In genomic region chr1:85563139-85563538, GRCh38 we compare ENCODE assay signal across 17 cellular contexts. TPM values are rescaled to one million over a fixed set of nuclear protein-coding genes. Genes with fewer than 3 reads are reported as not detected.
A peak's percentile ranks its signal among the peaks of the same experiment; 100 is the strongest.
DNase-seq lines count a peak whose midpoint lies in the region; ATAC-seq, FAIRE-seq and TF ChIP-seq lines count a peak whose summit lies in the region.
"Had no signal": no experiment of that assay in that cellular context is flagged by ENCODE, and none has a peak within 500 bp of the region (broad histone marks: within the 10 kb centered on the region; RNA-seq: fewer than 3 reads in every experiment).

No MANE protein-coding gene starts in this region.

- ATAC-seq in GM18907 (IDR thresholded peaks at IDR 0.05; ENCODE audit: unreplicated experiment) (no peak), GM21576 (IDR thresholded peaks at IDR 0.05; ENCODE audit: unreplicated experiment) (no peak), GM21515 (IDR thresholded peaks at IDR 0.05; ENCODE audit: unreplicated experiment) (no peak)
- ATAC-seq: GM23338, HCT116 had no signal

- H3K4me2 ChIP-seq in H1 (ENCODE audit: insufficient read depth in 1 of 2, low read depth in 2 of 2, low read length in 2 of 2) (no peak overlapping the region), mesenchymal stem cell (ENCODE audit: low read length, poor library complexity, severe bottlenecking) (no peak overlapping the region)
- H3K4me2 ChIP-seq: GM23338 had no signal

- H3K27ac ChIP-seq in H1 (ENCODE audit: low read depth, low read length) (no peak overlapping the region), mesenchymal stem cell (ENCODE audit: low read length, poor library complexity, severe bottlenecking) (no peak overlapping the region), tibial artery (peak overlapping the region; percentile 34 to 66)
- H3K27ac ChIP-seq: Peyer's patch, SJSA1 had no signal

- no peaks in the 10 kb centered on the region for H4K20me1 ChIP-seq in H1 (replicated peaks in 1 of 2; ENCODE audit: control insufficient read depth in 1 of 2, insufficient read depth in 2 of 2, low read length in 2 of 2)

- CTCF ChIA-PET in H1 (lab: Charles Lee; ENCODE audit: partially characterized antibody): interaction anchor here (1.2 to 1.3 kb wide), 2 partner anchors 9 to 13 kb away, joined by 3 read pairs; no protein-coding TSS in a partner anchor

- H3K18ac ChIP-seq in H1 (ENCODE audit: extremely low read depth, low read length) (no peak overlapping the region), mesenchymal stem cell (ENCODE audit: low read depth in 1 of 2, low read length in 2 of 2) (peak overlapping the region in 1 of 2 experiments; percentile 11)

- H3K27me3 ChIP-seq in adipocyte (replicated peaks; ENCODE audit: control insufficient read depth, insufficient read depth, low read length): no peaks in the 10 kb centered on the region
- no peaks in the 10 kb centered on the region for H3K27me3 ChIP-seq in H1 (replicated peaks in 1 of 4; ENCODE audit: control insufficient read depth in 3 of 4, extremely low read depth in 1 of 4, insufficient read depth in 3 of 4, low read length in 3 of 4)
- H3K27me3 ChIP-seq in mesenchymal stem cell (ENCODE audit: control insufficient read depth in 1 of 2, insufficient read depth in 1 of 2, low read length in 2 of 2): no peaks in the 10 kb centered on the region
- no peaks in the 10 kb centered on the region for H3K27me3 ChIP-seq in tibial artery
- H3K27me3 ChIP-seq: Peyer's patch, SJSA1 had no signal

- H2BK20ac ChIP-seq in H1 (ENCODE audit: low read length): no peak overlapping the region

- intact Hi-C loops in tibial artery (cut with DNase I; ENCODE audit: low total_unique reads): no loop called here

- POLR2A ChIA-PET in H1 (lab: Charles Lee; ENCODE audit: partially characterized antibody): interaction anchor here (0.5 kb wide), 1 partner anchor 15 kb away, joined by 3 read pairs; no protein-coding TSS in a partner anchor

- H3K9me3 ChIP-seq in adipocyte (ENCODE audit: control insufficient read depth, low read length) (peaks cover 14% of the 10 kb centered on the region), H1 (ENCODE audit: insufficient read depth in 2 of 2, low read depth in 1 of 2, low read length in 1 of 2) (no peaks in the 10 kb centered on the region; a peak in 1 of 4 replicates), mesenchymal stem cell (ENCODE audit: control insufficient read depth, low read length) (peaks cover 24% of the 10 kb centered on the region), tibial artery (no peaks in the 10 kb centered on the region)

- H2BK120ac ChIP-seq in H1 (replicated peaks; ENCODE audit: low read depth, low read length) (no peak overlapping the region), mesenchymal stem cell (ENCODE audit: low read depth, low read length) (no peak overlapping the region)

- H4K91ac ChIP-seq in H1 (replicated peaks; ENCODE audit: insufficient read length, low read length): no peak overlapping the region
- H4K91ac ChIP-seq in mesenchymal stem cell (ENCODE audit: low read length): no peak overlapping the region

- no peak for TF ChIP-seq EP300 in H1 (IDR thresholded peaks at IDR 0.05; ENCODE audit: borderline replicate concordance in 1 of 2, low read depth in 2 of 2, low read length in 2 of 2)

- TF ChIP-seq POLR2A in H1 (IDR thresholded peaks at IDR 0.05; ENCODE audit: control extremely low read depth in 1 of 2, low read depth in 2 of 2, low read length in 2 of 2): no peak

- DNase-seq in adipocyte (ENCODE audit: low read depth) (peak; percentile 83), H1 (ENCODE audit: low read depth in 1 of 2, low spot score in 2 of 2) (no peak), mesenchymal stem cell (peak; percentile 58), tibial artery (no peak)
- DNase-seq: ACHN; C1 segment of cervical spinal cord; CD8-positive, alpha-beta memory T cell; DMS79; NCI-H1092 treated with DMSO at 0.1 percent for 48 hours; NCI-H1694; Peyer's patch had no signal

- no peak overlapping the region for H2AK5ac ChIP-seq in H1 (ENCODE audit: low read depth, low read length)
- H2AK5ac ChIP-seq in mesenchymal stem cell (ENCODE audit: low read length, severe bottlenecking): no peak overlapping the region

- H4K8ac ChIP-seq in H1 (ENCODE audit: extremely low read depth, insufficient read depth, low read length) (no peak overlapping the region), mesenchymal stem cell (ENCODE audit: low read length) (no peak overlapping the region)

- no peaks in the 10 kb centered on the region for H3K79me1 ChIP-seq in H1 (ENCODE audit: low read depth, low read length)
- H3K79me1 ChIP-seq in mesenchymal stem cell (replicated peaks; ENCODE audit: low read length, poor library complexity, severe bottlenecking): peaks cover 13% of the 10 kb centered on the region

- H2BK15ac ChIP-seq in H1 (ENCODE audit: low read length) (no peak overlapping the region), mesenchymal stem cell (ENCODE audit: low read depth, poor library complexity, severe bottlenecking) (no peak overlapping the region)

- H3K9ac ChIP-seq in adipocyte (ENCODE audit: low read length) (peak overlapping the region; percentile 70), H1 (replicated peaks in 1 of 4; ENCODE audit: extremely low read depth in 1 of 4, low read depth in 3 of 4, low read length in 3 of 4) (no peak overlapping the region), mesenchymal stem cell (ENCODE audit: low read length) (no peak overlapping the region)

- H2AFZ ChIP-seq in H1 (ENCODE audit: low read length) (0 out of 2 replicates have a peak overlapping the region, but pooled peaks have one; percentile 7), mesenchymal stem cell (ENCODE audit: low read depth, low read length) (no peak overlapping the region)
- H2AFZ ChIP-seq: GM23338 had no signal

- no peak for TF ChIP-seq RAD21 in H1 (IDR thresholded peaks at IDR 0.05 in 1 of 2, conservative IDR thresholded peaks at IDR 0.05 in 1 of 2; ENCODE audit: low read depth in 2 of 2, low read length in 2 of 2)

- H3K4me3 ChIP-seq in adipocyte (ENCODE audit: low read length) (peak overlapping the region; percentile 45), H1 (ENCODE audit: extremely low read depth in 1 of 4, insufficient read depth in 2 of 4, low read depth in 3 of 4, low read length in 4 of 4) (no peak overlapping the region), mesenchymal stem cell (ENCODE audit: insufficient read depth in 1 of 2, low read depth in 1 of 2, low read length in 2 of 2) (no peak overlapping the region), tibial artery (no peak overlapping the region)
- H3K4me3 ChIP-seq: GM23338, Peyer's patch, SJSA1 had no signal

- H2BK5ac ChIP-seq in H1 (ENCODE audit: low read depth, low read length) (no peak overlapping the region), mesenchymal stem cell (ENCODE audit: low read depth, low read length, poor library complexity, severe bottlenecking) (no peak overlapping the region)

- H3K4ac ChIP-seq in H1 (replicated peaks; ENCODE audit: insufficient read length, low read depth, low read length): no peak overlapping the region
- no peak overlapping the region for H3K4ac ChIP-seq in mesenchymal stem cell (ENCODE audit: low read depth in 1 of 2, low read length in 2 of 2)

- no peak for FAIRE-seq in H1 (lab: Jason Lieb, UNC)

- WGBS in H1 (ENCODE audit: extremely low coverage in 1 of 2, insufficient coverage in 1 of 2, insufficient read length in 1 of 2, insufficient replicate concordance in 2 of 2, low coverage in 1 of 2, low lambda C conversion rate in 2 of 2, missing lambda C conversion rate in 1 of 2), 2 experiments: 100% methylated on average over 1 of the region's 1 CpG; no CpG with 5 or more reads in 1 of the 2 experiments
- 95% methylated on average over 1 of the region's 1 CpG for WGBS in mesenchymal stem cell

- H3K56ac ChIP-seq in H1 (replicated peaks; ENCODE audit: insufficient read length, low read depth, low read length): no peak overlapping the region

- H3K4me1 ChIP-seq in adipocyte (ENCODE audit: control insufficient read depth, insufficient read depth, low read length) (peaks cover 26% of the 10 kb centered on the region), H1 (replicated peaks in 1 of 4; ENCODE audit: control insufficient read depth in 3 of 4, insufficient read depth in 4 of 4, low read length in 3 of 4) (no peaks in the 10 kb centered on the region), mesenchymal stem cell (ENCODE audit: control insufficient read depth, insufficient read depth, low read depth, low read length) (no peaks in the 10 kb centered on the region), tibial artery (peaks cover 0 to 47% (median 4%) of the 10 kb centered on the region in 4 donors)
- H3K4me1 ChIP-seq: Peyer's patch had no signal

- no peak overlapping the region for H3K23ac ChIP-seq in H1 (ENCODE audit: insufficient read length)
- H3K23ac ChIP-seq in mesenchymal stem cell (ENCODE audit: low read length in 2 of 2): no peak overlapping the region

- H2BK12ac ChIP-seq in H1 (ENCODE audit: low read depth, low read length) (no peak overlapping the region), mesenchymal stem cell (ENCODE audit: low read length in 2 of 2) (no peak overlapping the region)

- no peak overlapping the region for H4K5ac ChIP-seq in H1 (ENCODE audit: insufficient read length, low read depth, low read length)

- no peak for TF ChIP-seq CTCF in H1 (IDR thresholded peaks at IDR 0.05; ENCODE audit: control extremely low read depth in 1 of 3, insufficient read depth in 1 of 3, low read depth in 1 of 3, low read length in 3 of 3)
- TF ChIP-seq CTCF in tibial artery (IDR thresholded peaks at IDR 0.05): no peak

- H3K79me2 ChIP-seq in H1 (ENCODE audit: control insufficient read depth in 1 of 2, insufficient read depth in 2 of 2, low read length in 2 of 2): no peaks in the 10 kb centered on the region

- H3K36me3 ChIP-seq in adipocyte (ENCODE audit: control insufficient read depth, insufficient read depth, low read length, severe bottlenecking) (peaks cover 25% of the 10 kb centered on the region), H1 (ENCODE audit: control insufficient read depth in 2 of 4, insufficient read depth in 4 of 4, low read length in 3 of 4) (no peaks in the 10 kb centered on the region), mesenchymal stem cell (ENCODE audit: control insufficient read depth in 1 of 2, insufficient read depth in 2 of 2, low read depth in 1 of 2, low read length in 2 of 2) (peaks cover 4 to 17% of the 10 kb centered on the region in 2 experiments), tibial artery (peaks cover 0 to 5% (median 0%) of the 10 kb centered on the region in 3 donors)
- H3K36me3 ChIP-seq: Peyer's patch had no signal

- H3K14ac ChIP-seq in H1 (ENCODE audit: insufficient read length): no peak overlapping the region
- no peak overlapping the region for H3K14ac ChIP-seq in mesenchymal stem cell (ENCODE audit: low read length in 2 of 2)

- no peaks in the 10 kb centered on the region for H3K23me2 ChIP-seq in H1 (ENCODE audit: low read depth, low read length)

RNA-seq across cellular contexts. Expression of gene CCN1, which starts 17.4 kb away (rescaled TPM):
- 108 and 113 TPM in 2 replicates for total RNA-seq in H1 (2021; fragmentation: NEBNext Ultra II Directional; extraction: Animal tissue kit (Norgen Biotek cat#: 25700))
- 19.1 and 29.7 TPM in 2 replicates for polyA plus RNA-seq in H1 (2011; rRNA removed)
- polyA plus RNA-seq in H1 (2011; cell fraction: cytosol; rRNA removed): 36.4 TPM
- 106 TPM for polyA plus RNA-seq in H1 (2011; cell fraction: nucleus; rRNA removed)
- 58.2 to 88.4 TPM (median 74.4 TPM) in 4 replicates for polyA plus RNA-seq in H1 (2012, experiment 1 of 2)
- 84.1 TPM for polyA plus RNA-seq in H1 (2012, experiment 2 of 2)
- 122 TPM for polyA plus RNA-seq in H1 (2013, experiment 1 of 2)
- polyA plus RNA-seq in H1 (2013, experiment 2 of 2): 139 TPM
- polyA minus RNA-seq in H1 (2011; rRNA and poly(A)+ RNA removed): 18.3 and 33.7 TPM in 2 replicates
- polyA minus RNA-seq in H1 (2011; cell fraction: cytosol; rRNA and poly(A)+ RNA removed): 37.7 TPM
- 109 TPM for polyA minus RNA-seq in H1 (2011; cell fraction: nucleus; rRNA and poly(A)+ RNA removed)
- 408 TPM for polyA plus RNA-seq in mesenchymal stem cell (2013, experiment 1 of 2)
- polyA plus RNA-seq in mesenchymal stem cell (2013, experiment 2 of 2): 395 TPM
- polyA plus RNA-seq: CD8-positive, alpha-beta memory T cell had no signal

Comparison
In these comparisons a context has a peak if more than half of its experiments do, and no peak if none do; other contexts are left out.
1. DNase-seq: peak in adipocyte (single experiment) and mesenchymal stem cell (single experiment); none in H1 (0 of 2) and tibial artery (0 of 2).
2. H3K27ac ChIP-seq: peak in tibial artery (2 of 2); none in H1 (single experiment) and mesenchymal stem cell (single experiment).